ENCODE assay signal across 17 cellular contexts in genomic region chr12:124716208-124717141, GRCh38.
A peak's percentile ranks its signal among the peaks of the same experiment; 100 is the strongest.
DNase-seq lines count a peak whose midpoint lies in the region; TF ChIP-seq lines count a peak whose summit lies in the region.
"Had no signal": no experiment of that assay in that cellular context is flagged by ENCODE, and none has a peak within 500 bp of the region (broad histone marks: within the 10 kb centered on the region; RNA-seq: fewer than 3 reads in every experiment).

No MANE protein-coding gene starts in this region.

- no peak overlapping the region for H3K9ac ChIP-seq in liver (ENCODE audit: low read depth in 1 of 2, low read length in 2 of 2)

- H3K36me3 Mint-ChIP-seq in Caco-2 (ENCODE audit: insufficient read depth, unreplicated experiment) (no peaks in the 10 kb centered on the region), type B pancreatic cell (no peaks in the 10 kb centered on the region)
- H3K36me3 Mint-ChIP-seq in activated naive CD4-positive, alpha-beta T cell treated with anti-CD3 and anti-CD28 coated beads for 36 hours (ENCODE audit: low read depth) = no peaks in the 10 kb centered on the region
- peaks cover 1% of the 10 kb centered on the region for H3K36me3 Mint-ChIP-seq in activated T-helper 1 cell treated with anti-CD3 and anti-CD28 coated beads, Interleukin-12 subunit alpha, Interleukin-12 subunit beta, Interleukin-2, Interleukin-4 antibody, amounts not matched to agents 30 ng/mL and 10 ng/mL and 1 ng/mL, durations not matched to agents 14 hours and 24 hours and 36 hours (ENCODE audit: low read depth)

- DNase-seq in Caco-2 = no peak
- peak; percentile 89 to 96 for DNase-seq in NCI-H187 (lab: John Stamatoyannopoulos, UW)
- peak; percentile 43 for DNase-seq in SHP77 treated with DMSO at 0.1 percent for 48 hours (lab: John Stamatoyannopoulos, UW)
- DNase-seq in activated naive CD4-positive, alpha-beta T cell treated with anti-CD3 and anti-CD28 coated beads for 36 hours = no peak
- DNase-seq in KG1 (lab: John Stamatoyannopoulos, UW) = no peak
- no peak for DNase-seq in activated T-helper 1 cell treated with anti-CD3 and anti-CD28 coated beads, Interleukin-12 subunit alpha, Interleukin-12 subunit beta, Interleukin-2, Interleukin-4 antibody, amounts not matched to agents 30 ng/mL and 10 ng/mL and 1 ng/mL, durations not matched to agents 14 hours and 24 hours and 36 hours (ENCODE audit: low spot score)
- DNase-seq in type B pancreatic cell (ENCODE audit: extremely low spot score, unreplicated experiment) = no peak
- DNase-seq: activated CD4-positive, CD25-positive, alpha-beta regulatory T cell treated with anti-CD3 and anti-CD28 coated beads, Interleukin-2, amount 50 U/mL, for 72 hours; central memory CD4-positive, alpha-beta T cell; DND-41; HCEC 1CT; Kasumi-1; NCI-H1930; stimulated activated CD4-positive, alpha-beta T cell treated with anti-CD3 and anti-CD28 coated beads, Interleukin-12 subunit alpha, Interleukin-12 subunit beta, amount 100 ng/mL, for 4 hours; T-helper 1 cell had no signal

- no peaks in the 10 kb centered on the region for H3K9me3 ChIP-seq in Caco-2
- H3K9me3 ChIP-seq in liver (ENCODE audit: control insufficient read depth in 4 of 4, low read length in 3 of 4) = no peaks in the 10 kb centered on the region

- no peak overlapping the region for H3K4me3 Mint-ChIP-seq in Caco-2 (ENCODE audit: unreplicated experiment)
- H3K4me3 Mint-ChIP-seq in activated naive CD4-positive, alpha-beta T cell treated with anti-CD3 and anti-CD28 coated beads for 36 hours = no peak overlapping the region
- H3K4me3 Mint-ChIP-seq in activated T-helper 1 cell treated with anti-CD3 and anti-CD28 coated beads, Interleukin-12 subunit alpha, Interleukin-12 subunit beta, Interleukin-2, Interleukin-4 antibody, amounts not matched to agents 30 ng/mL and 10 ng/mL and 1 ng/mL, durations not matched to agents 14 hours and 24 hours and 36 hours = no peak overlapping the region
- no peak overlapping the region for H3K4me3 Mint-ChIP-seq in type B pancreatic cell

- H3K27me3 Mint-ChIP-seq in Caco-2 (ENCODE audit: insufficient read depth, unreplicated experiment) (no peaks in the 10 kb centered on the region), type B pancreatic cell (no peaks in the 10 kb centered on the region)
- H3K27me3 Mint-ChIP-seq in activated naive CD4-positive, alpha-beta T cell treated with anti-CD3 and anti-CD28 coated beads for 36 hours (ENCODE audit: low read depth) = no peaks in the 10 kb centered on the region
- H3K27me3 Mint-ChIP-seq in activated T-helper 1 cell treated with anti-CD3 and anti-CD28 coated beads, Interleukin-12 subunit alpha, Interleukin-12 subunit beta, Interleukin-2, Interleukin-4 antibody, amounts not matched to agents 30 ng/mL and 10 ng/mL and 1 ng/mL, durations not matched to agents 14 hours and 24 hours and 36 hours (ENCODE audit: insufficient read depth) = peaks cover 35% of the 10 kb centered on the region

- H3K27ac ChIP-seq in liver (ENCODE audit: low read depth in 1 of 2, low read length in 2 of 2) = no peak overlapping the region

- H3K9me3 Mint-ChIP-seq in Caco-2 (ENCODE audit: unreplicated experiment) (no peaks in the 10 kb centered on the region), type B pancreatic cell (no peaks in the 10 kb centered on the region)
- H3K9me3 Mint-ChIP-seq in activated naive CD4-positive, alpha-beta T cell treated with anti-CD3 and anti-CD28 coated beads for 36 hours = no peaks in the 10 kb centered on the region
- no peaks in the 10 kb centered on the region for H3K9me3 Mint-ChIP-seq in activated T-helper 1 cell treated with anti-CD3 and anti-CD28 coated beads, Interleukin-12 subunit alpha, Interleukin-12 subunit beta, Interleukin-2, Interleukin-4 antibody, amounts not matched to agents 30 ng/mL and 10 ng/mL and 1 ng/mL, durations not matched to agents 14 hours and 24 hours and 36 hours

- H3K4me1 Mint-ChIP-seq in Caco-2 (ENCODE audit: low read depth, unreplicated experiment) (peaks cover 34% of the 10 kb centered on the region), type B pancreatic cell (ENCODE audit: unreplicated experiment) (peaks cover 48% of the 10 kb centered on the region)
- peaks cover 24% of the 10 kb centered on the region for H3K4me1 Mint-ChIP-seq in activated naive CD4-positive, alpha-beta T cell treated with anti-CD3 and anti-CD28 coated beads for 36 hours (ENCODE audit: low read depth)
- peaks cover 24% of the 10 kb centered on the region for H3K4me1 Mint-ChIP-seq in activated T-helper 1 cell treated with anti-CD3 and anti-CD28 coated beads, Interleukin-12 subunit alpha, Interleukin-12 subunit beta, Interleukin-2, Interleukin-4 antibody, amounts not matched to agents 30 ng/mL and 10 ng/mL and 1 ng/mL, durations not matched to agents 14 hours and 24 hours and 36 hours (ENCODE audit: low read depth)

- CTCF ChIA-PET in Caco-2 (lab: Charles Lee) = no interaction called here
- CTCF ChIA-PET in activated naive CD4-positive, alpha-beta T cell treated with anti-CD3 and anti-CD28 coated beads for 36 hours (lab: Charles Lee) = interaction anchor here (1.4 kb wide), 1 partner anchor 39 kb away, joined by 3 read pairs; no protein-coding TSS in a partner anchor

- H3K4me1 ChIP-seq in Caco-2 = peaks cover 19% of the 10 kb centered on the region
- H3K4me1 ChIP-seq in liver (ENCODE audit: control insufficient read depth in 4 of 4, insufficient read depth in 4 of 4, low read length in 3 of 4) = peaks cover 4 to 26% (median 15%) of the 10 kb centered on the region in 4 donors

- TF ChIP-seq CTCF in Caco-2 (IDR thresholded peaks at IDR 0.05; ENCODE audit: insufficient read depth in 1 of 2, low read depth in 1 of 2, low read length in 1 of 2, severe bottlenecking in 1 of 2, unreplicated experiment in 1 of 2) (no peak), liver (IDR thresholded peaks at IDR 0.05; ENCODE audit: low read depth, low read length, missing input control) (peak; percentile 43), type B pancreatic cell (conservative IDR thresholded peaks at IDR 0.05) (no peak)

- H3K4me3 ChIP-seq in Caco-2 (ENCODE audit: low read depth, low read length) = no peak overlapping the region
- no peak overlapping the region for H3K4me3 ChIP-seq in liver (ENCODE audit: low read depth in 1 of 3, low read length in 3 of 3)

- POLR2A ChIA-PET in Caco-2 (lab: Charles Lee) = no interaction called here

- no peaks in the 10 kb centered on the region for H3K36me3 ChIP-seq in Caco-2 (ENCODE audit: control insufficient read depth, insufficient read depth, low read length)
- no peaks in the 10 kb centered on the region for H3K36me3 ChIP-seq in liver (ENCODE audit: control insufficient read depth in 4 of 4, insufficient read depth in 3 of 4, low read depth in 1 of 4, low read length in 3 of 4)

- H3K27me3 ChIP-seq in Caco-2 (replicated peaks; ENCODE audit: control insufficient read depth, insufficient read depth, low read length) (no peaks in the 10 kb centered on the region), liver (ENCODE audit: control insufficient read depth in 4 of 4, insufficient read depth in 4 of 4, low read length in 3 of 4) (no peaks in the 10 kb centered on the region)

- H3K27ac Mint-ChIP-seq in Caco-2 (ENCODE audit: unreplicated experiment) = peak overlapping the region; percentile 78
- no peak overlapping the region for H3K27ac Mint-ChIP-seq in activated naive CD4-positive, alpha-beta T cell treated with anti-CD3 and anti-CD28 coated beads for 36 hours
- H3K27ac Mint-ChIP-seq in activated T-helper 1 cell treated with anti-CD3 and anti-CD28 coated beads, Interleukin-12 subunit alpha, Interleukin-12 subunit beta, Interleukin-2, Interleukin-4 antibody, amounts not matched to agents 30 ng/mL and 10 ng/mL and 1 ng/mL, durations not matched to agents 14 hours and 24 hours and 36 hours = no peak overlapping the region
- H3K27ac Mint-ChIP-seq in type B pancreatic cell = no peak overlapping the region
- H3K27ac Mint-ChIP-seq: progenitor cell of endocrine pancreas had no signal

- intact Hi-C loops in Caco-2 (cut with micrococcal nuclease; ENCODE audit: unreplicated experiment) = loop anchor here (2.0 kb wide), 1 partner anchor 28 kb away; no protein-coding TSS in a partner anchor
- intact Hi-C loops in activated naive CD4-positive, alpha-beta T cell treated with anti-CD3 and anti-CD28 coated beads for 36 hours (cut with micrococcal nuclease) = no loop called here
- intact Hi-C loops in activated T-helper 1 cell treated with anti-CD3 and anti-CD28 coated beads, Interleukin-12 subunit alpha, Interleukin-12 subunit beta, Interleukin-2, Interleukin-4 antibody, amounts not matched to agents 30 ng/mL and 10 ng/mL and 1 ng/mL, durations not matched to agents 14 hours and 24 hours and 36 hours (cut with micrococcal nuclease) = no loop called here

- 75% methylated on average over 22 of the region's 22 CpGs for WGBS in liver

- TF ChIP-seq RAD21 in liver (IDR thresholded peaks at IDR 0.05) = peak; percentile 79 to 88

- BruUV-seq in Caco-2 (replicated peaks; lab: Mats Ljungman, UMichigan) = no TSS peak

TF ChIP-seq in liver, 16 proteins besides CTCF, POLR2A, EP300 and RAD21 (continues in another document):
- TF ChIP-seq FOXA2 (IDR thresholded peaks at IDR 0.05) (no peak), REST (IDR thresholded peaks at IDR 0.05) (no peak), SP1 (IDR thresholded peaks at IDR 0.05) (no peak), FOXA1 (IDR thresholded peaks at IDR 0.05) (no peak)

Comparison
In these comparisons a context has a peak if more than half of its experiments do, and no peak if none do; other contexts are left out.
1. DNase-seq: peak in NCI-H187 (2 of 2) and SHP77 treated with DMSO at 0.1 percent for 48 hours (single experiment); none in Caco-2 (0 of 2), activated naive CD4-positive, alpha-beta T cell treated with anti-CD3 and anti-CD28 coated beads for 36 hours (single experiment), KG1 (single experiment), activated T-helper 1 cell treated with anti-CD3 and anti-CD28 coated beads, Interleukin-12 subunit alpha, Interleukin-12 subunit beta, Interleukin-2, Interleukin-4 antibody, amounts not matched to agents 30 ng/mL and 10 ng/mL and 1 ng/mL, durations not matched to agents 14 hours and 24 hours and 36 hours (single experiment) and type B pancreatic cell (single experiment).